Comparison of ENCODE assay signal across 19 cellular contexts in genomic region chr2:12296915-12297314, GRCh38.
"Had no signal": no experiment of that assay in that cellular context is flagged by ENCODE, and none has a peak within 500 bp of the region (broad histone marks: within the 10 kb centered on the region; RNA-seq: fewer than 3 reads in every experiment).

No MANE protein-coding gene starts in this region.

- H3K27ac ChIP-seq: coronary artery, neutrophil, parathyroid adenoma, thoracic aorta had no signal

- H3K36me3 ChIP-seq: neutrophil, thoracic aorta had no signal

- H3K27me3 ChIP-seq: neutrophil had no signal

- FAIRE-seq: keratinocyte had no signal

- H3K9me3 Mint-ChIP-seq: activated naive CD4-positive, alpha-beta T cell treated with anti-CD3 and anti-CD28 coated beads, Interleukin-2, amount 50 U/mL, for 24 hours; central memory CD8-positive, alpha-beta T cell had no signal

- ATAC-seq: esophagus mucosa; left lobe of liver; mucosa of descending colon; naive thymus-derived CD4-positive, alpha-beta T cell; stimulated activated effector memory CD8-positive, alpha-beta T cell treated with anti-CD3 and anti-CD28 coated beads, Interleukin-12 subunit alpha, Interleukin-12 subunit beta, amount 100 ng/mL, for 72 hours had no signal

- H3K9me3 ChIP-seq: mucosa of descending colon, neutrophil, thoracic aorta had no signal

- H3K9ac ChIP-seq: parathyroid adenoma had no signal

- H3K4me1 ChIP-seq: parathyroid adenoma had no signal

- H3K4me1 Mint-ChIP-seq: brain had no signal

- H2AFZ ChIP-seq: parathyroid adenoma had no signal

- H3K36me3 Mint-ChIP-seq: activated naive CD4-positive, alpha-beta T cell treated with anti-CD3 and anti-CD28 coated beads, Interleukin-2, amount 50 U/mL, for 24 hours; brain; stimulated activated effector memory CD8-positive, alpha-beta T cell treated with anti-CD3 and anti-CD28 coated beads, Interleukin-12 subunit alpha, Interleukin-12 subunit beta, amount 100 ng/mL, for 72 hours had no signal

- DNase-seq: activated CD4-positive, CD25-positive, alpha-beta regulatory T cell treated with anti-CD3 and anti-CD28 coated beads, Interleukin-2, amount 50 U/mL, for 72 hours; amygdala; hippocampal formation; mucosa of descending colon; naive thymus-derived CD4-positive, alpha-beta T cell; retina; T1000 had no signal

- H3K27ac Mint-ChIP-seq: activated naive CD4-positive, alpha-beta T cell treated with anti-CD3 and anti-CD28 coated beads, Interleukin-2, amount 50 U/mL, for 24 hours; activated T-helper 2 cell treated with anti-CD3 and anti-CD28 coated beads, Interferon-gamma antibody, Interleukin-2, Interleukin-4, amounts not matched to agents 10 μg/mL and 5 μg/mL and 100 μg/mL, durations not matched to agents 14 hours and 24 hours and 36 hours; brain; stimulated activated effector memory CD8-positive, alpha-beta T cell treated with anti-CD3 and anti-CD28 coated beads, Interleukin-12 subunit alpha, Interleukin-12 subunit beta, amount 100 ng/mL, for 72 hours had no signal

- H3K27me3 Mint-ChIP-seq: activated naive CD4-positive, alpha-beta T cell treated with anti-CD3 and anti-CD28 coated beads, Interleukin-2, amount 50 U/mL, for 24 hours; central memory CD8-positive, alpha-beta T cell had no signal

- H3K4me3 Mint-ChIP-seq: activated naive CD4-positive, alpha-beta T cell treated with anti-CD3 and anti-CD28 coated beads, Interleukin-2, amount 50 U/mL, for 24 hours; brain; central memory CD8-positive, alpha-beta T cell; stimulated activated effector memory CD8-positive, alpha-beta T cell treated with anti-CD3 and anti-CD28 coated beads, Interleukin-12 subunit alpha, Interleukin-12 subunit beta, amount 100 ng/mL, for 72 hours had no signal

- H3K4me3 ChIP-seq: coronary artery, mucosa of descending colon, thoracic aorta had no signal
